In the genomic region with DNA sequence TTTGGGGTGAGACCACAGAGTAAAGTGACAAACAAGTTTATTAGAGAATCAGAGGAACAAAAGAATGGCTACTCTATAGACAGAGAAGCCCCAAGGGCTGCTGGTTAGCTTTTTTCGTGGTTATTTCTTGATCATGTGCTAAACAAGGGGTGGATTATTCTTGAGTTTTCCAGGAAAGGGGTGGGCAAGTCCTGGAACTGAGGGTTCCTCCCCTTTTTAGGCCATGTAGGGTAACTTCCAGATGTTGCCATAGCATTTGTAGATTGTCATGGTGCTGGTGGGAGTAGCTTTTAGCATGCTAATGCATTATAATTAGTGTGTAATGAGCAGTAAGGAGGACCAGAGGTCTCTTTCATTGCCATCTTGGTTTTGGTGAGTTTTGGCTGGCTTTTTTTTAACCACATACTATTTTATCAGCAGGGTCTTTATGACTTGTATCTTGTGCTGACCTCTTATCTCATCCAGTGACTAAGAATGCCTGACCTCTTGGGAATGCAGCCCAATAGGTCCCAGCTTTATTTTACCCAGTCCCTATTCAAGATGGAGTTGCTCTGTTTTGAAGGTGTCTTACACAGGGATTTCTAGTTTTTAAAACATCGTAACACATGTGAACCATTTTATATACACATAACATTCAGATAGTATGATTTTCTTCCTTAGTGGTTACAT, we compare ENCODE assay signal across 22 cellular contexts.
DNase-seq lines count a peak whose midpoint lies in the region; ATAC-seq, FAIRE-seq and TF ChIP-seq lines count a peak whose summit lies in the region.
"Had no signal": no experiment of that assay in that cellular context is flagged by ENCODE, and none has a peak within 500 bp of the region (broad histone marks: within the 10 kb centered on the region; RNA-seq: fewer than 3 reads in every experiment).

No MANE protein-coding gene starts in this region.

- POLR2A ChIA-PET in activated naive CD8-positive, alpha-beta T cell treated with anti-CD3 and anti-CD28 coated beads, Interleukin-2, amount 10 ng/mL, durations not matched to agents 7 days and 5 days (lab: Charles Lee) = no interaction called here

- peaks cover 12% of the 10 kb centered on the region for H3K36me3 Mint-ChIP-seq in activated naive CD8-positive, alpha-beta T cell treated with anti-CD3 and anti-CD28 coated beads, Interleukin-2, amount 10 ng/mL, durations not matched to agents 7 days and 5 days
- peaks cover 2% of the 10 kb centered on the region for H3K36me3 Mint-ChIP-seq in activated naive CD8-positive, alpha-beta T cell treated with anti-CD3 and anti-CD28 coated beads, Interleukin-2, amount 50 U/mL, for 24 hours (ENCODE audit: low read depth)
- H3K36me3 Mint-ChIP-seq in endothelial cell (ENCODE audit: low read depth, unreplicated experiment) = peaks cover 4% of the 10 kb centered on the region
- H3K36me3 Mint-ChIP-seq: CD4-positive, CD25-positive, alpha-beta regulatory T cell had no signal

- no peak for TF ChIP-seq CTCF in endothelial cell (IDR thresholded peaks at IDR 0.05; ENCODE audit: unreplicated experiment)
- no peak for TF ChIP-seq CTCF in D721Med (IDR thresholded peaks at IDR 0.05; ENCODE audit: insufficient read depth, missing control alignments)

- H3K27me3 Mint-ChIP-seq in activated naive CD8-positive, alpha-beta T cell treated with anti-CD3 and anti-CD28 coated beads, Interleukin-2, amount 10 ng/mL, durations not matched to agents 7 days and 5 days = peaks cover 6% of the 10 kb centered on the region
- no peaks in the 10 kb centered on the region for H3K27me3 Mint-ChIP-seq in activated naive CD8-positive, alpha-beta T cell treated with anti-CD3 and anti-CD28 coated beads, Interleukin-2, amount 50 U/mL, for 24 hours
- H3K27me3 Mint-ChIP-seq in endothelial cell (ENCODE audit: unreplicated experiment) = no peaks in the 10 kb centered on the region

- H2AK5ac ChIP-seq in trophoblast cell (ENCODE audit: low read length) = no peak overlapping the region

- H2AFZ ChIP-seq in trophoblast cell (ENCODE audit: insufficient read depth, low read length, poor library complexity) = no peak overlapping the region

- no peak overlapping the region for H3K14ac ChIP-seq in trophoblast cell (ENCODE audit: low read length)

- H2BK5ac ChIP-seq in trophoblast cell (ENCODE audit: low read depth, low read length, poor library complexity) = no peak overlapping the region

- peak overlapping the region; percentile 20 for H3K4me3 Mint-ChIP-seq in activated naive CD8-positive, alpha-beta T cell treated with anti-CD3 and anti-CD28 coated beads, Interleukin-2, amount 10 ng/mL, durations not matched to agents 7 days and 5 days
- H3K4me3 Mint-ChIP-seq in activated naive CD8-positive, alpha-beta T cell treated with anti-CD3 and anti-CD28 coated beads, Interleukin-2, amount 50 U/mL, for 24 hours = no peak overlapping the region
- H3K4me3 Mint-ChIP-seq in endothelial cell (ENCODE audit: unreplicated experiment) = no peak overlapping the region
- H3K4me3 Mint-ChIP-seq: CD4-positive, CD25-positive, alpha-beta regulatory T cell had no signal

- H3K4me2 ChIP-seq in trophoblast cell (ENCODE audit: low read length) = no peak overlapping the region

- no peak for DNase-seq in activated naive CD8-positive, alpha-beta T cell treated with anti-CD3 and anti-CD28 coated beads, Interleukin-2, amount 10 ng/mL, durations not matched to agents 7 days and 5 days
- no peak for DNase-seq in activated naive CD8-positive, alpha-beta T cell treated with anti-CD3 and anti-CD28 coated beads, Interleukin-2, amount 50 U/mL, for 24 hours
- DNase-seq in NCI-H226 (peak; percentile 35), endothelial cell (ENCODE audit: low spot score) (no peak), trophoblast cell (peak in 1 of 2 donors; percentile 34), D721Med (ENCODE audit: insufficient read length, low spot score) (no peak)
- DNase-seq: activated CD8-positive, alpha-beta memory T cell treated with anti-CD3 and anti-CD28 coated beads, Interleukin-2, amount 50 U/mL, for 48 hours; activated naive CD4-positive, alpha-beta T cell; MM.1S; NCI-H1694 treated with DMSO at 0.1 percent for 48 hours; NCI-H510A treated with DMSO at 0.1 percent for 48 hours; SHP77; stimulated activated naive CD8-positive, alpha-beta T cell treated with anti-CD3 and anti-CD28 coated beads, Interleukin-15, amount 100 ng/mL, for 72 hours; T1000 had no signal

- FAIRE-seq in D721Med (lab: Jason Lieb, UNC) = no peak
- FAIRE-seq: A204.1, colon, urothelium cell line had no signal

- no peaks in the 10 kb centered on the region for H3K36me3 ChIP-seq in trophoblast cell (ENCODE audit: control insufficient read depth in 1 of 2, insufficient read depth in 2 of 2, low read length in 2 of 2)
- H3K36me3 ChIP-seq: ascending aorta, right atrium auricular region had no signal

- peaks cover 23% of the 10 kb centered on the region for H3K4me1 Mint-ChIP-seq in activated naive CD8-positive, alpha-beta T cell treated with anti-CD3 and anti-CD28 coated beads, Interleukin-2, amount 10 ng/mL, durations not matched to agents 7 days and 5 days
- H3K4me1 Mint-ChIP-seq in activated naive CD8-positive, alpha-beta T cell treated with anti-CD3 and anti-CD28 coated beads, Interleukin-2, amount 50 U/mL, for 24 hours = peaks cover 32% of the 10 kb centered on the region
- peaks cover 70% of the 10 kb centered on the region for H3K4me1 Mint-ChIP-seq in endothelial cell (ENCODE audit: unreplicated experiment)

- no peak overlapping the region for H3K27ac ChIP-seq in trophoblast cell (ENCODE audit: low read depth, low read length)
- H3K27ac ChIP-seq: ascending aorta had no signal

- WGBS in trophoblast cell (ENCODE audit: extremely low coverage, insufficient coverage, insufficient read length) = no CpG with 5 or more reads among the region's 2 CpGs

- no peaks in the 10 kb centered on the region for H3K9me3 ChIP-seq in trophoblast cell (ENCODE audit: insufficient read depth, low read depth, low read length)
- H3K9me3 ChIP-seq: right atrium auricular region had no signal

- no peak overlapping the region for H3K4me3 ChIP-seq in trophoblast cell (ENCODE audit: low read depth, low read length)
- H3K4me3 ChIP-seq: ascending aorta, right atrium auricular region had no signal

- H3K4me1 ChIP-seq in trophoblast cell (ENCODE audit: control insufficient read depth in 1 of 2, insufficient read depth in 2 of 2, low read length in 2 of 2) = peaks cover 3 to 9% of the 10 kb centered on the region in 2 experiments

- H2BK120ac ChIP-seq in trophoblast cell (ENCODE audit: insufficient read depth, low read length, poor library complexity) = no peak overlapping the region

- no peak overlapping the region for H3K9ac ChIP-seq in trophoblast cell (ENCODE audit: low read length)

- no peak overlapping the region for H4K8ac ChIP-seq in trophoblast cell (ENCODE audit: low read depth, low read length)

- H3K23ac ChIP-seq in trophoblast cell (ENCODE audit: low read length) = no peak overlapping the region

- peak; percentile 23 for ATAC-seq in activated naive CD8-positive, alpha-beta T cell treated with anti-CD3 and anti-CD28 coated beads, Interleukin-2, amount 10 ng/mL, durations not matched to agents 7 days and 5 days (ENCODE audit: low read depth)
- ATAC-seq in activated naive CD8-positive, alpha-beta T cell treated with anti-CD3 and anti-CD28 coated beads, Interleukin-2, amount 50 U/mL, for 24 hours = no peak
- ATAC-seq in HG03108 (IDR thresholded peaks at IDR 0.05; ENCODE audit: unreplicated experiment) (no peak), HG02885 (IDR thresholded peaks at IDR 0.05; ENCODE audit: poor library complexity, unreplicated experiment) (no peak)

- peaks cover 9% of the 10 kb centered on the region for H3K9me3 Mint-ChIP-seq in activated naive CD8-positive, alpha-beta T cell treated with anti-CD3 and anti-CD28 coated beads, Interleukin-2, amount 10 ng/mL, durations not matched to agents 7 days and 5 days
- peaks cover 10% of the 10 kb centered on the region for H3K9me3 Mint-ChIP-seq in activated naive CD8-positive, alpha-beta T cell treated with anti-CD3 and anti-CD28 coated beads, Interleukin-2, amount 50 U/mL, for 24 hours
- H3K9me3 Mint-ChIP-seq in endothelial cell (ENCODE audit: unreplicated experiment) = no peaks in the 10 kb centered on the region

- peak overlapping the region; percentile 9 for H3K4ac ChIP-seq in trophoblast cell (ENCODE audit: low read depth, low read length)

- H3K27ac Mint-ChIP-seq in activated naive CD8-positive, alpha-beta T cell treated with anti-CD3 and anti-CD28 coated beads, Interleukin-2, amount 10 ng/mL, durations not matched to agents 7 days and 5 days = no peak overlapping the region
- no peak overlapping the region for H3K27ac Mint-ChIP-seq in activated naive CD8-positive, alpha-beta T cell treated with anti-CD3 and anti-CD28 coated beads, Interleukin-2, amount 50 U/mL, for 24 hours
- peak overlapping the region; percentile 83 for H3K27ac Mint-ChIP-seq in endothelial cell (ENCODE audit: unreplicated experiment)
- H3K27ac Mint-ChIP-seq: CD4-positive, CD25-positive, alpha-beta regulatory T cell; stimulated activated naive CD8-positive, alpha-beta T cell treated with anti-CD3 and anti-CD28 coated beads, Interleukin-15, amount 100 ng/mL, for 72 hours had no signal

- peaks cover 1% of the 10 kb centered on the region for H3K79me1 ChIP-seq in trophoblast cell (ENCODE audit: low read length)

- H3K18ac ChIP-seq in trophoblast cell (ENCODE audit: low read length) = no peak overlapping the region

- no peak overlapping the region for H4K91ac ChIP-seq in trophoblast cell (ENCODE audit: low read depth, low read length)

- H2BK12ac ChIP-seq in trophoblast cell (ENCODE audit: low read length) = no peak overlapping the region

- H3K79me2 ChIP-seq in trophoblast cell (ENCODE audit: control insufficient read depth, insufficient read depth, low read length, poor library complexity) = no peaks in the 10 kb centered on the region

- no peak overlapping the region for H4K12ac ChIP-seq in trophoblast cell (ENCODE audit: low read depth, low read length)

- no peaks in the 10 kb centered on the region for H3K27me3 ChIP-seq in trophoblast cell (ENCODE audit: insufficient read depth, low read length)
- H3K27me3 ChIP-seq: ascending aorta, right atrium auricular region had no signal
